23 cellular contexts compared by ENCODE assay signal in the genomic region with DNA sequence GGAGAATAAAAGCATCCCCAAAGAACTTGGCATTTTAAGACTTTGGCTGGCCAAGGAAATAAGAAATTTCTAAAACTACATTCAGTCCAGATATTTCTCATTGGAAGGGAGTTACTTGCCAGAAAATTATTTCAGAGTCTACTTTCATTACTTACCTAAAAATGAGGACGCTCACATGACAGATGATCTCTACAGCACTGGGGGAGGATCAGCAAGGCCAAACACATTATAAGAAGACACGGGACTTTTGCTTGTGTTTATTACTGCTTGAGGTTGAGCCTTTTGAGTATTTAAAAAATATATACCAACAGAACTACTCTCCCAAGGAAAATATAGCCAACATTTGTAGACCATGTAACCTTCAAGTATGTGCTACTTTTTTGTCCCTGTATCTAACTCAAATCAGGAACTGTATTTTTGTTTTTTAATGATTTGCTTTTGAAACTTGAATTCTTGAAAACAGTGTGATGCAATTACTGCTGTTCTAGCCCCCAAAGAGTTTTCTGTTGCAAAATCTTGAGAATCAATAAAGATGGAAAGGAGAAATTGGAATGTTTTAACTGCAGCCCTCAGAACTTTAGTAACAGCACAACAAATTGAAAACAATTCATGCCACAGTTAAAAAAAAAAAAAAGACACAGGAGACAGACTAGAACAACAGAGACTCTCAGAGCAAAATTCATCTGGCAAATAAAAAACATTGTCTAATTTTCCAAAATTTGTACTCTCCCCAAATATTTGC.
"Had no signal": no experiment of that assay in that cellular context is flagged by ENCODE, and none has a peak within 500 bp of the region (broad histone marks: within the 10 kb centered on the region; RNA-seq: fewer than 3 reads in every experiment).

No MANE protein-coding gene starts in this region.

- H3K4me3 ChIP-seq: skin epidermis, stomach, testis had no signal

- ATAC-seq: activated CD8-positive, alpha-beta T cell treated with anti-CD3 and anti-CD28 coated beads, Interleukin-2, amount 10 ng/mL, durations not matched to agents 7 days and 5 days; activated naive CD8-positive, alpha-beta T cell treated with anti-CD3 and anti-CD28 coated beads, Interleukin-2, amount 50 U/mL, for 24 hours; effector memory CD8-positive, alpha-beta T cell; foreskin keratinocyte; right cardiac atrium; stimulated activated memory B cell treated with anti-CD40 and anti-IgM and Interleukin-4, amounts not matched to agents 10 μg/mL and 1 μg/mL and 100 μg/mL, for 72 hours; T-cell had no signal

- H3K36me3 ChIP-seq: brain microvascular endothelial cell, WERI-Rb-1 had no signal

- H3K79me2 ChIP-seq: parathyroid adenoma had no signal

- DNase-seq: activated CD4-positive, alpha-beta T cell treated with anti-CD3 and anti-CD28 coated beads, Interleukin-2, amount 10 ng/mL, durations not matched to agents 7 days and 5 days; activated CD4-positive, CD25-positive, alpha-beta regulatory T cell treated with anti-CD3 and anti-CD28 coated beads, Interleukin-2, amount 50 U/mL, for 72 hours; activated CD8-positive, alpha-beta T cell treated with anti-CD3 and anti-CD28 coated beads, Interleukin-2, amount 10 ng/mL, durations not matched to agents 7 days and 5 days; activated gamma-delta T cell; activated naive CD4-positive, alpha-beta T cell treated with anti-CD3 and anti-CD28 coated beads, Interleukin-2, amount 50 U/mL, for 16 hours; activated naive CD8-positive, alpha-beta T cell treated with anti-CD3 and anti-CD28 coated beads, Interleukin-2, amount 50 U/mL, for 24 hours; brain microvascular endothelial cell; central memory CD4-positive, alpha-beta T cell; dermis blood vessel endothelial cell; effector memory CD8-positive, alpha-beta T cell; foreskin keratinocyte; nephron progenitor cell; SK-N-SH; stimulated activated CD4-positive, alpha-beta T cell treated with anti-CD3 and anti-CD28 coated beads, Interleukin-2, amount 100 ng/mL, for 24 hours; stomach; T-cell; trophoblast cell; WERI-Rb-1 had no signal

- H2AFZ ChIP-seq: parathyroid adenoma had no signal

- H3K9ac ChIP-seq: parathyroid adenoma, SK-N-SH had no signal

- H3K4me1 ChIP-seq: foreskin keratinocyte, parathyroid adenoma, stomach had no signal

- H3K9me3 ChIP-seq: SK-N-SH, stomach, testis had no signal

- H3K4me2 ChIP-seq: SK-N-SH had no signal

- H3K27ac ChIP-seq: brain microvascular endothelial cell, foreskin keratinocyte, parathyroid adenoma, stomach, WERI-Rb-1 had no signal

- H3K27me3 ChIP-seq: brain microvascular endothelial cell, foreskin keratinocyte, stomach, testis had no signal
